In genomic region chr5:73498057-73498992, GRCh38 we compare ENCODE assay signal across 1 cellular context.
TF ChIP-seq lines count a peak whose summit lies in the region.

TSS of gene BTF3 (plus strand) at chr5:73498442. CDS start at chr5:73498668, 226 bp downstream.

TF ChIP-seq in HepG2, 621 proteins besides CTCF, POLR2A, EP300 and RAD21 (continued from another document and continues in another):
- TF ChIP-seq GTF2F1 (IDR thresholded peaks at IDR 0.05; ENCODE audit: low read length) (no peak), GMEB2 (CRISPR knock-in tag; IDR thresholded peaks at IDR 0.05; ENCODE audit: low read depth) (no peak), THAP8 (CRISPR knock-in tag; IDR thresholded peaks at IDR 0.05; ENCODE audit: borderline replicate concordance) (peak; percentile 27; the same call in 1 of the 2 replicates), MEIS1 (CRISPR knock-in tag; IDR thresholded peaks at IDR 0.05; ENCODE audit: borderline replicate concordance) (peak; percentile 87), ZMYM3 (CRISPR knock-in tag; IDR thresholded peaks at IDR 0.05) (no peak), ZNF572 (CRISPR knock-in tag; IDR thresholded peaks at IDR 0.05) (no peak), ZNF891 (CRISPR knock-in tag; IDR thresholded peaks at IDR 0.05) (peak; percentile 90), ATAD3A (CRISPR knock-in tag; IDR thresholded peaks at IDR 0.05) (no peak), ZNF691 (CRISPR knock-in tag; IDR thresholded peaks at IDR 0.05; ENCODE audit: borderline replicate concordance, low read depth) (peak; percentile 76), CREB3 (CRISPR knock-in tag; IDR thresholded peaks at IDR 0.05) (peak; percentile 84; the same call in 1 of the 2 replicates), HMGXB4 (CRISPR knock-in tag; IDR thresholded peaks at IDR 0.05; ENCODE audit: borderline replicate concordance in 1 of 2, low read depth in 1 of 2) (peak; percentile 41 to 94), ZHX1 (CRISPR knock-in tag; IDR thresholded peaks at IDR 0.05; ENCODE audit: low read depth) (no peak), ASH2L (IDR thresholded peaks at IDR 0.05; ENCODE audit: insufficient read length, low read depth, low read length) (peak; percentile 94), JUNB (CRISPR knock-in tag; IDR thresholded peaks at IDR 0.05; ENCODE audit: borderline replicate concordance) (0 out of 2 replicates have a peak, but pooled peaks have one; percentile 61), TARDBP (CRISPR knock-in tag; IDR thresholded peaks at IDR 0.05) (peak; percentile 63; the same call in 1 of the 2 replicates), KMT2B (CRISPR knock-in tag; IDR thresholded peaks at IDR 0.05) (peak; percentile 81), ZNF781 (CRISPR knock-in tag; IDR thresholded peaks at IDR 0.05; ENCODE audit: borderline replicate concordance, not compliant biosample characterization) (peak; percentile 60), KAT7 (CRISPR knock-in tag; IDR thresholded peaks at IDR 0.05; ENCODE audit: borderline replicate concordance) (no peak), GABPA (IDR thresholded peaks at IDR 0.05; ENCODE audit: low read depth, low read length) (peak; percentile 87), GABPA (CRISPR knock-in tag; IDR thresholded peaks at IDR 0.05; ENCODE audit: low read depth) (peak; percentile 98), PAF1 (CRISPR knock-in tag; IDR thresholded peaks at IDR 0.05) (no peak), TAF15 (IDR thresholded peaks at IDR 0.05; ENCODE audit: low read depth, low read length, poor library complexity, severe bottlenecking) (no peak), NFATC3 (CRISPR knock-in tag; IDR thresholded peaks at IDR 0.05) (peak; percentile 89), DR1 (CRISPR knock-in tag; IDR thresholded peaks at IDR 0.05) (peak; percentile 42; the same call in 1 of the 2 replicates), CHD2 (IDR thresholded peaks at IDR 0.05; ENCODE audit: low read depth, low read length) (peak; percentile 78), ZFP90 (CRISPR knock-in tag; IDR thresholded peaks at IDR 0.05; ENCODE audit: borderline replicate concordance) (peak; percentile 94), GATAD2A (CRISPR knock-in tag; IDR thresholded peaks at IDR 0.05) (peak; percentile 41; the same call in 1 of the 2 replicates), ZFYVE20 (CRISPR knock-in tag; IDR thresholded peaks at IDR 0.05; ENCODE audit: borderline replicate concordance, low read depth) (no peak), TAF1 (CRISPR knock-in tag; IDR thresholded peaks at IDR 0.05) (peak; percentile 89), RORA (CRISPR knock-in tag; IDR thresholded peaks at IDR 0.05) (no peak), ZKSCAN8 (CRISPR knock-in tag; IDR thresholded peaks at IDR 0.05; ENCODE audit: borderline replicate concordance) (no peak), FOXK1 (CRISPR knock-in tag; IDR thresholded peaks at IDR 0.05; ENCODE audit: borderline replicate concordance, low read depth) (peak; percentile 66; the same call in 1 of the 2 replicates), STAG1 (CRISPR knock-in tag; IDR thresholded peaks at IDR 0.05) (no peak; the same call in 1 of the 2 replicates), ZNF484 (CRISPR knock-in tag; IDR thresholded peaks at IDR 0.05; ENCODE audit: borderline replicate concordance, low read depth) (no peak; the same call in 1 of the 2 replicates), RNF219 (CRISPR knock-in tag; IDR thresholded peaks at IDR 0.05) (no peak), YY1 (IDR thresholded peaks at IDR 0.05; ENCODE audit: insufficient read depth, insufficient replicate concordance, low read depth, low read length) (peak; percentile 94), ZNF383 (CRISPR knock-in tag; IDR thresholded peaks at IDR 0.05; ENCODE audit: borderline replicate concordance) (peak; percentile 86; the same call in 1 of the 2 replicates), ZFP1 (CRISPR knock-in tag; IDR thresholded peaks at IDR 0.05) (0 out of 2 replicates have a peak, but pooled peaks have one; percentile 23), E2F1 (CRISPR knock-in tag; IDR thresholded peaks at IDR 0.05) (peak; percentile 66), ZC3H13 (CRISPR knock-in tag; IDR thresholded peaks at IDR 0.05) (peak; percentile 68), ZSCAN29 (CRISPR knock-in tag; conservative IDR thresholded peaks at IDR 0.05) (peak; percentile 81; the same call in 1 of the 2 replicates), ZNF564 (CRISPR knock-in tag; IDR thresholded peaks at IDR 0.05) (peak; percentile 94), GLI4 (CRISPR knock-in tag; IDR thresholded peaks at IDR 0.05; ENCODE audit: borderline replicate concordance) (peak; percentile 92), ZNF121 (CRISPR knock-in tag; IDR thresholded peaks at IDR 0.05) (peak; percentile 35; the same call in 1 of the 2 replicates), ZNF333 (CRISPR knock-in tag; IDR thresholded peaks at IDR 0.05; ENCODE audit: borderline replicate concordance) (peak; percentile 48; the same call in 1 of the 2 replicates), ESRRA (CRISPR knock-in tag; IDR thresholded peaks at IDR 0.05; ENCODE audit: low read depth) (no peak; the same call in none of the 2 replicates), REL (CRISPR knock-in tag; conservative IDR thresholded peaks at IDR 0.05) (no peak; the same call in 1 of the 2 replicates), ZKSCAN5 (CRISPR knock-in tag; IDR thresholded peaks at IDR 0.05) (no peak; the same call in 1 of the 2 replicates), ATF1 (CRISPR knock-in tag; IDR thresholded peaks at IDR 0.05) (peak; percentile 61), ZNF441 (CRISPR knock-in tag; IDR thresholded peaks at IDR 0.05; ENCODE audit: borderline replicate concordance) (peak; percentile 18; the same call in 1 of the 2 replicates), HNF1B (CRISPR knock-in tag; IDR thresholded peaks at IDR 0.05) (peak; percentile 78), CREBL2 (CRISPR knock-in tag; IDR thresholded peaks at IDR 0.05; ENCODE audit: borderline replicate concordance) (peak; percentile 86; the same call in 1 of the 2 replicates), MED8 (CRISPR knock-in tag; IDR thresholded peaks at IDR 0.05; ENCODE audit: insufficient replicate concordance) (peak; percentile 58), ZNF138 (CRISPR knock-in tag; IDR thresholded peaks at IDR 0.05; ENCODE audit: low read depth) (peak; percentile 82; the same call in 1 of the 2 replicates), ZBTB25 (CRISPR knock-in tag; IDR thresholded peaks at IDR 0.05) (peak; percentile 51; the same call in 1 of the 2 replicates)
